ENCODE assay signal across 31 cellular contexts in the genomic region with DNA sequence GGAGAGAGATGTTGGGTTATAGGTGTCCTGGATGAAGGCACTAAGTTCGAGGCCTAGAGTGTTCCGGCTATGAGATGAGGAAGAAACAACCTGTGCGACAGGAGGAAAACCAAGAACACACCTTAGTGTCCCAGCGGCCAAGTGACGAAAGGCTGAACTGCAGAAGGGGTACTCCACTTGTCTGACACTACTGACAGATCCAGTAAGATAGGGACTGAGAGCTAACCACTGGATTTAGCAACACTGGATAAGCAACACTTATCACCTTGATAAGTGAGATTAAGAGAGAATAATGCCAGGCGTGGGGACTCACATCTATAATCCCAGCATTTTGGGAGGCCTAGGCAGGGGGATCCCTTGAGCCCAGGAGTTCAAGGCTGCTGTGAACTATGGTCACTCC.
"Had no signal": no experiment of that assay in that cellular context is flagged by ENCODE, and none has a peak within 500 bp of the region (broad histone marks: within the 10 kb centered on the region; RNA-seq: fewer than 3 reads in every experiment).

No MANE protein-coding gene starts in this region.

- H3K9me3 ChIP-seq: adrenal gland, body of pancreas, colonic mucosa, gastroesophageal sphincter, psoas muscle, thoracic aorta, upper lobe of left lung, vagina had no signal

- ATAC-seq: activated CD4-positive, CD25-positive, alpha-beta regulatory T cell treated with anti-CD3 and anti-CD28 coated beads, Interleukin-2, amount 50 U/mL, for 24 hours; body of pancreas; gastroesophageal sphincter; stimulated activated naive CD8-positive, alpha-beta T cell treated with anti-CD3 and anti-CD28 coated beads, Interleukin-15, Interleukin-2, amounts not matched to agents 100 U/mL and 50 U/mL, for 24 hours; T-helper 17 cell had no signal

- DNase-seq: activated CD4-positive, alpha-beta T cell treated with anti-CD3 and anti-CD28 coated beads for 48 hours; activated CD4-positive, alpha-beta T cell treated with anti-CD3 and anti-CD28 coated beads, Interleukin-2, amount 50 U/mL, for 48 hours; activated CD8-positive, alpha-beta memory T cell treated with anti-CD3 and anti-CD28 coated beads, Interleukin-2, amount 50 U/mL, for 4 hours; activated effector memory CD4-positive, alpha-beta T cell treated with anti-CD3 and anti-CD28 coated beads, Interleukin-2, amount 50 U/mL, for 16 hours; activated naive CD4-positive, alpha-beta T cell treated with anti-CD3 and anti-CD28 coated beads for 36 hours; activated naive CD8-positive, alpha-beta T cell treated with anti-CD3 and anti-CD28 coated beads for 36 hours; activated T-cell treated with anti-CD3 and anti-CD28 coated beads, Interleukin-2, amount 50 U/mL, for 1 hour; adrenal gland; aorta; body of pancreas; colonic mucosa; dorsolateral prefrontal cortex; effector memory CD4-positive, alpha-beta T cell; erythroblast; islet precursor cell; left cardiac atrium; left ventricle myocardium superior; naive B cell; psoas muscle; stimulated activated CD4-positive, alpha-beta T cell treated with anti-CD3 and anti-CD28 coated beads, Interleukin-2, amount 100 ng/mL, for 48 hours; stimulated activated naive CD8-positive, alpha-beta T cell treated with anti-CD3 and anti-CD28 coated beads, Interleukin-15, Interleukin-2, amounts not matched to agents 100 U/mL and 50 U/mL, for 24 hours; T-helper 17 cell; T1000; upper lobe of left lung; WERI-Rb-1 had no signal

- H3K4me3 ChIP-seq: adrenal gland, body of pancreas, colonic mucosa, dorsolateral prefrontal cortex, gastroesophageal sphincter, hepatocyte, psoas muscle, thoracic aorta, upper lobe of left lung, vagina had no signal

- H3K4me1 ChIP-seq: colonic mucosa had no signal

- H3K9ac ChIP-seq: parathyroid adenoma had no signal

- H3K27me3 ChIP-seq: adrenal gland, body of pancreas, colonic mucosa, dorsolateral prefrontal cortex, gastroesophageal sphincter, hepatocyte, upper lobe of left lung, vagina had no signal

- H3K27ac ChIP-seq: body of pancreas, colonic mucosa, gastroesophageal sphincter, hepatocyte, parathyroid adenoma, psoas muscle, thoracic aorta, vagina, WERI-Rb-1 had no signal

- H3K36me3 ChIP-seq: colonic mucosa had no signal

- H3K4me2 ChIP-seq: hepatocyte had no signal

- H2AFZ ChIP-seq: hepatocyte, parathyroid adenoma had no signal
